In the genomic region with DNA sequence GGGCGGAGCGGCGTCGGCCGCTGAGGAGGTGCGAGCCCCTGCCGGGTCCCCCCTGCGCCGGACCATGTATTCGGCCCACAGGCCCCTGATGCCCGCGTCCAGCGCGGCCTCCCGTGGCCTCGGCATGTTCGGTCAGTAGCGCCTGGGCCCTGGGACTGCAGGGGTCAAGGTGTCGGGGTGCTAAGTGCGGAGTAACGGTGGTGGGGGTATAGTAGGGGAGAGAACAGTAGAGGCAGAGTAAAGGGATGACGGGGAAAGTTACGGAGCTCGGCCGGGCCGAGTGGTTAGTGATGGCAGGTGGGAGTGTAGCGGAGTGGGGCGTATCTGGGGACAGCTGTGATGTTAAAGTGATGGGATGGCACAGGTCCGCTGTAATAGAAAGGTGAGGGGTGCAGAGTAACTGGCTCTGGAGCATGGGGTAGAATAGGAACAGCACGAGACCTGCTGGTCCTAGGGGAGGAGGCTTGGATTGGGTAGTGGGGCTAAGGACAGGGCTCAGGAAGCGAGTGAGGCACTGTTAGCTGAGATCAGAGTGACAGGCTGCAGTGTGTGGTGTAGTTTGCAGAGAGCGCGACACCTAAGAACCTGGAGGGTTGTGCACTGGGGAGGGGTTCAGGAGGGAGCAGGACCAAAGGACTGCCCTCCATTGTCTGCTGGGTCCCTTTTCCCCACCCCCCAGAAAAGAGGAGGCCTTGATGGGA, we compare ENCODE assay signal across 9 cellular contexts. TPM values are rescaled to one million over a fixed set of nuclear protein-coding genes. Genes with fewer than 3 reads are reported as not detected.
DNase-seq lines count a peak whose midpoint lies in the region; ATAC-seq and TF ChIP-seq lines count a peak whose summit lies in the region.
"Had no signal": no experiment of that assay in that cellular context is flagged by ENCODE, and none has a peak within 500 bp of the region (broad histone marks: within the 10 kb centered on the region; RNA-seq: fewer than 3 reads in every experiment).

No MANE protein-coding gene starts in this region.

- peak overlapping the region; percentile 15 for H3K9ac ChIP-seq in H9 (ENCODE audit: extremely low read depth, insufficient read length, low read length)

- no peak overlapping the region for H3K27ac ChIP-seq in H9 (ENCODE audit: insufficient read length, low read depth, low read length)
- peak overlapping the region; percentile 71 for H3K27ac ChIP-seq in cardiac muscle cell
- H3K27ac ChIP-seq in sigmoid colon: peak overlapping the region; percentile 84 to 94 (median 92)

- H2BK5ac ChIP-seq in H9 (ENCODE audit: insufficient read length, low read length): no peak overlapping the region

- no peaks in the 10 kb centered on the region for H3K9me3 Mint-ChIP-seq in H9
- H3K9me3 Mint-ChIP-seq in activated CD8-positive, alpha-beta memory T cell treated with anti-CD3 and anti-CD28 coated beads, Interleukin-2, amount 10 ng/mL, durations not matched to agents 7 days and 5 days (ENCODE audit: low read depth): no peaks in the 10 kb centered on the region

- no peak overlapping the region for H3K23ac ChIP-seq in H9 (ENCODE audit: insufficient read length, low read depth, low read length)

- H3K56ac ChIP-seq in H9 (ENCODE audit: insufficient read length, low read depth, low read length): no peak overlapping the region

- intact Hi-C loops in sigmoid colon (cut with DNase I): loop anchor here (2.0 kb wide), 1 partner anchor 64 kb away; a partner anchor contains a TSS

- TF ChIP-seq POLR2A in sigmoid colon (IDR thresholded peaks at IDR 0.05) (no peak), GM18505 (IDR thresholded peaks at IDR 0.05; ENCODE audit: borderline replicate concordance, extremely low read depth, insufficient read depth, insufficient read length) (no peak)

- DNase-seq in AG04449 (ENCODE audit: low read depth, low spot score) (no peak), H9 (peak; percentile 35), cardiac muscle cell (ENCODE audit: low read depth in 1 of 2, low spot score in 1 of 2) (peak in 1 of 2 donors; percentile 38), sigmoid colon (peak; percentile 79), GM13976 (ENCODE audit: low spot score) (no peak)
- DNase-seq in activated CD8-positive, alpha-beta memory T cell treated with anti-CD3 and anti-CD28 coated beads, Interleukin-2, amount 10 ng/mL, durations not matched to agents 7 days and 5 days: peak; percentile 59
- no peak for DNase-seq in stimulated activated CD8-positive, alpha-beta memory T cell treated with anti-CD3 and anti-CD28 coated beads, Interleukin-4, amount 100 ng/mL, for 48 hours

- H3K4me1 ChIP-seq in H9 (ENCODE audit: insufficient read depth, low read length): peaks cover 8% of the 10 kb centered on the region; the same call in 1 of the 2 replicates
- H3K4me1 ChIP-seq in cardiac muscle cell (ENCODE audit: low read depth): peaks cover 31% of the 10 kb centered on the region
- H3K4me1 ChIP-seq in sigmoid colon: peaks cover 0 to 60% (median 51%) of the 10 kb centered on the region in 4 donors

- CTCF ChIA-PET in AG04449 (lab: Yijun Ruan, JAX): interaction anchor here (1.0 to 5.1 kb wide), 6 partner anchors 8 to 45 kb away, joined by 3 to 48 read pairs (median 4); no protein-coding TSS in a partner anchor
- CTCF ChIA-PET in activated CD8-positive, alpha-beta memory T cell treated with anti-CD3 and anti-CD28 coated beads, Interleukin-2, amount 10 ng/mL, durations not matched to agents 7 days and 5 days (lab: Charles Lee): interaction anchor here (0.8 to 1.3 kb wide), 7 partner anchors 11 to 176 kb away, joined by 3 to 7 read pairs (median 3); no protein-coding TSS in a partner anchor

- H3K23me2 ChIP-seq in H9 (ENCODE audit: insufficient read length, low read depth, low read length, poor library complexity, severe bottlenecking): peaks cover 19% of the 10 kb centered on the region

- H3K4me3 Mint-ChIP-seq in H9: peak overlapping the region; percentile 82 to 89
- H3K4me3 Mint-ChIP-seq in activated CD8-positive, alpha-beta memory T cell treated with anti-CD3 and anti-CD28 coated beads, Interleukin-2, amount 10 ng/mL, durations not matched to agents 7 days and 5 days: peak overlapping the region; percentile 79

- TF ChIP-seq CTCF in AG04449 (IDR thresholded peaks at IDR 0.05; ENCODE audit: insufficient read depth, low read length, missing control alignments) (no peak), H9 (conservative IDR thresholded peaks at IDR 0.05) (no peak), cardiac muscle cell (IDR thresholded peaks at IDR 0.05; ENCODE audit: low read depth, low read length) (no peak), sigmoid colon (IDR thresholded peaks at IDR 0.05) (no peak), GM13976 (IDR thresholded peaks at IDR 0.05; ENCODE audit: borderline replicate concordance, control extremely low read depth, extremely low read depth, insufficient read depth, missing control alignments) (no peak)

- no peak overlapping the region for H4K8ac ChIP-seq in H9 (replicated peaks; ENCODE audit: insufficient read length, low read depth, low read length)

- no peaks in the 10 kb centered on the region for H3K9me3 ChIP-seq in H9 (ENCODE audit: control insufficient read depth, low read depth, low read length)
- no peaks in the 10 kb centered on the region for H3K9me3 ChIP-seq in cardiac muscle cell (ENCODE audit: low read depth)
- H3K9me3 ChIP-seq in sigmoid colon: no peaks in the 10 kb centered on the region
- H3K9me3 ChIP-seq: mucosa of descending colon had no signal

- no peak for ATAC-seq in activated CD8-positive, alpha-beta memory T cell treated with anti-CD3 and anti-CD28 coated beads, Interleukin-2, amount 10 ng/mL, durations not matched to agents 7 days and 5 days
- no peak for ATAC-seq in GM18505 (IDR thresholded peaks at IDR 0.05; ENCODE audit: unreplicated experiment)

- peak overlapping the region; percentile 69 for H3K4me3 ChIP-seq in AG04449 (ENCODE audit: low read depth, low read length)
- peak overlapping the region; percentile 82 for H3K4me3 ChIP-seq in cardiac muscle cell
- peak overlapping the region; percentile 57 to 76 (median 70) for H3K4me3 ChIP-seq in sigmoid colon

- H4K20me1 ChIP-seq in H9 (ENCODE audit: control insufficient read depth, insufficient read depth, insufficient read length): peaks cover 3% of the 10 kb centered on the region

- H3K4me1 Mint-ChIP-seq in H9: peaks cover 26 to 35% of the 10 kb centered on the region in 2 experiments
- peaks cover 18% of the 10 kb centered on the region for H3K4me1 Mint-ChIP-seq in activated CD8-positive, alpha-beta memory T cell treated with anti-CD3 and anti-CD28 coated beads, Interleukin-2, amount 10 ng/mL, durations not matched to agents 7 days and 5 days

- H2AFZ ChIP-seq in H9 (ENCODE audit: low read length): no peak overlapping the region

- H2BK12ac ChIP-seq in H9 (ENCODE audit: insufficient read length, low read depth, low read length): no peak overlapping the region

- H3K18ac ChIP-seq in H9 (ENCODE audit: insufficient read length, low read depth, low read length): no peak overlapping the region

- no peaks in the 10 kb centered on the region; the same call in 1 of the 2 replicates for H3K27me3 Mint-ChIP-seq in H9 (ENCODE audit: low read depth)
- no peaks in the 10 kb centered on the region for H3K27me3 Mint-ChIP-seq in activated CD8-positive, alpha-beta memory T cell treated with anti-CD3 and anti-CD28 coated beads, Interleukin-2, amount 10 ng/mL, durations not matched to agents 7 days and 5 days

- H3K14ac ChIP-seq in H9 (ENCODE audit: insufficient read depth, low read length): 0 out of 2 replicates have a peak overlapping the region, but pooled peaks have one; percentile 21

- in situ Hi-C loops in GM13976 (cut with MboI; ENCODE audit: low sequenced_read_pairs, unreplicated experiment): no loop called here

- H3K4ac ChIP-seq in H9 (ENCODE audit: low read depth, low read length): no peak overlapping the region

- no peak overlapping the region for H2AK5ac ChIP-seq in H9 (ENCODE audit: insufficient read length, low read length)

- H4K5ac ChIP-seq in H9 (ENCODE audit: insufficient read length, low read depth, low read length): no peak overlapping the region

- H3K4me2 ChIP-seq in H9 (ENCODE audit: insufficient read depth, insufficient read length, low read length): peak overlapping the region; percentile 83

- H2BK120ac ChIP-seq in H9 (ENCODE audit: low read depth, low read length, poor library complexity, severe bottlenecking): no peak overlapping the region

- H2BK20ac ChIP-seq in H9 (ENCODE audit: low read depth, low read length, poor library complexity, severe bottlenecking): no peak overlapping the region

- no peak overlapping the region for H4K91ac ChIP-seq in H9 (ENCODE audit: insufficient read length, low read depth, low read length)

- peaks cover 11% of the 10 kb centered on the region for H3K79me1 ChIP-seq in H9 (ENCODE audit: insufficient read depth, low read depth, low read length, poor library complexity, severe bottlenecking)

- POLR2A ChIA-PET in AG04449 (lab: Yijun Ruan, JAX): interaction anchor here (1.9 kb wide), 1 partner anchor 14 kb away, joined by 6 read pairs; no protein-coding TSS in a partner anchor

- H3K36me3 Mint-ChIP-seq in H9 (ENCODE audit: insufficient read depth in 1 of 3, low read depth in 3 of 3): peaks cover 10 to 32% (median 31%) of the 10 kb centered on the region in 3 experiments
- peaks cover 6% of the 10 kb centered on the region for H3K36me3 Mint-ChIP-seq in activated CD8-positive, alpha-beta memory T cell treated with anti-CD3 and anti-CD28 coated beads, Interleukin-2, amount 10 ng/mL, durations not matched to agents 7 days and 5 days

- peaks cover 3% of the 10 kb centered on the region; the same call in 1 of the 2 replicates for H3K79me2 ChIP-seq in H9 (ENCODE audit: insufficient read depth, low read length)

- peak overlapping the region in 1 of 3 experiments; percentile 19; a peak in 2 of 7 replicates for H3K27ac Mint-ChIP-seq in H9
- H3K27ac Mint-ChIP-seq in activated CD8-positive, alpha-beta memory T cell treated with anti-CD3 and anti-CD28 coated beads, Interleukin-2, amount 10 ng/mL, durations not matched to agents 7 days and 5 days: peak overlapping the region; percentile 73

- no peak for TF ChIP-seq EP300 in sigmoid colon (IDR thresholded peaks at IDR 0.05)

- no peak overlapping the region for H2BK15ac ChIP-seq in H9 (ENCODE audit: low read depth, low read length)

- H3K27me3 ChIP-seq in H9 (ENCODE audit: insufficient read depth, low read length): no peaks in the 10 kb centered on the region
- H3K27me3 ChIP-seq in cardiac muscle cell: no peaks in the 10 kb centered on the region
- no peaks in the 10 kb centered on the region for H3K27me3 ChIP-seq in sigmoid colon

- no peak overlapping the region for H3T11ph ChIP-seq in H9 (ENCODE audit: low read length)

- no CpG with 5 or more reads among the region's 33 CpGs for WGBS in H9 (ENCODE audit: extremely low coverage, insufficient read length, low lambda C conversion rate)
- 4 to 8% methylated on average over 33 of the region's 33 CpGs for WGBS in sigmoid colon, 2 donors

- H3K36me3 ChIP-seq in cardiac muscle cell (peaks cover 21% of the 10 kb centered on the region), sigmoid colon (peaks cover 5 to 31% (median 27%) of the 10 kb centered on the region in 4 donors)

RNA-seq across cellular contexts. Expression of a gene that starts 15.7 kb away (rescaled TPM):
- total RNA-seq in H9 (2021) (54.0 and 56.0 TPM in 2 replicates), cardiac muscle cell (55.5 and 62.9 TPM in 2 replicates), sigmoid colon (10 to 100 TPM; 16.0 to 31.3 (median 24.9) TPM)
- 10 to 100 TPM; 67.3 to 77.3 TPM for total RNA-seq in activated CD8-positive, alpha-beta memory T cell treated with anti-CD3 and anti-CD28 coated beads, Interleukin-2, amount 10 ng/mL, durations not matched to agents 7 days and 5 days
- polyA plus RNA-seq in cardiac muscle cell (18.1 and 18.7 TPM in 2 replicates), sigmoid colon (10 to 100 TPM in 2 of 3 donors, 1 to 10 TPM in 1; 8.4 to 42.1 (median 17.3) TPM)

RNA-seq across cellular contexts. Expression of a gene that starts 17.1 kb away (rescaled TPM):
- total RNA-seq in H9 (2021) (2.9 and 3.2 TPM in 2 replicates), cardiac muscle cell (1.3 and 1.4 TPM in 2 replicates), sigmoid colon (not detected)
- total RNA-seq in activated CD8-positive, alpha-beta memory T cell treated with anti-CD3 and anti-CD28 coated beads, Interleukin-2, amount 10 ng/mL, durations not matched to agents 7 days and 5 days: 1 to 10 TPM in 1 of 2 experiments, under 1 TPM in 1; 0.89 to 1.1 TPM
- polyA plus RNA-seq in cardiac muscle cell (0.16 and 2.9 TPM in 2 replicates), sigmoid colon (under 1 TPM in 2 of 3 donors, not detected in 1; 0.69 to 0.79 TPM)

RNA-seq across cellular contexts. Expression of a gene that starts 17.6 kb away (rescaled TPM):
- total RNA-seq in H9 (2021): 109 and 113 TPM in 2 replicates
- 10 to 100 TPM; 38.0 to 38.9 TPM for total RNA-seq in activated CD8-positive, alpha-beta memory T cell treated with anti-CD3 and anti-CD28 coated beads, Interleukin-2, amount 10 ng/mL, durations not matched to agents 7 days and 5 days
- total RNA-seq in cardiac muscle cell: 91.2 and 144 TPM in 2 replicates
- 87.9 and 131 TPM in 2 replicates for polyA plus RNA-seq in cardiac muscle cell
- total RNA-seq in sigmoid colon: 1 to 10 TPM; 5.6 to 8.6 (median 6.0) TPM
- polyA plus RNA-seq in sigmoid colon: 10 to 100 TPM; 27.0 to 44.3 (median 27.7) TPM

RNA-seq across cellular contexts. Expression of a gene that starts 28.3 kb away (rescaled TPM):
- 2.8 and 4.5 TPM in 2 replicates for total RNA-seq in H9 (2021)
- 1 to 10 TPM in 1 of 2 experiments, under 1 TPM in 1; 0.15 to 1.1 TPM for total RNA-seq in activated CD8-positive, alpha-beta memory T cell treated with anti-CD3 and anti-CD28 coated beads, Interleukin-2, amount 10 ng/mL, durations not matched to agents 7 days and 5 days
- 0.18 and 3.7 TPM in 2 replicates for total RNA-seq in cardiac muscle cell
- 0.47 and 3.8 TPM in 2 replicates for polyA plus RNA-seq in cardiac muscle cell
- 1 to 10 TPM in 1 of 4 donors, under 1 TPM in 2, not detected in 1; 0.54 to 4.4 (median 0.71) TPM for total RNA-seq in sigmoid colon
- under 1 TPM in 1 of 3 donors, not detected in 2; 0.58 TPM for polyA plus RNA-seq in sigmoid colon

RNA-seq across cellular contexts. Expression of a gene that starts 29.9 kb away (rescaled TPM):
- total RNA-seq in H9 (2021): 120 and 126 TPM in 2 replicates
- total RNA-seq in activated CD8-positive, alpha-beta memory T cell treated with anti-CD3 and anti-CD28 coated beads, Interleukin-2, amount 10 ng/mL, durations not matched to agents 7 days and 5 days: 10 to 100 TPM; 43.5 to 58.7 TPM
- 97.6 and 108 TPM in 2 replicates for total RNA-seq in cardiac muscle cell
- 25.1 and 25.4 TPM in 2 replicates for polyA plus RNA-seq in cardiac muscle cell
- total RNA-seq in sigmoid colon: 10 to 100 TPM; 18.9 to 39.3 (median 25.6) TPM
- polyA plus RNA-seq in sigmoid colon: 10 to 100 TPM; 18.6 to 42.8 (median 23.6) TPM

Comparison
In these comparisons a context has a peak if more than half of its experiments do, and no peak if none do; other contexts are left out.
1. DNase-seq: peak in H9 (single experiment), activated CD8-positive, alpha-beta memory T cell treated with anti-CD3 and anti-CD28 coated beads, Interleukin-2, amount 10 ng/mL, durations not matched to agents 7 days and 5 days (single experiment) and sigmoid colon (single experiment); none in AG04449 (single experiment), GM13976 (single experiment) and stimulated activated CD8-positive, alpha-beta memory T cell treated with anti-CD3 and anti-CD28 coated beads, Interleukin-4, amount 100 ng/mL, for 48 hours (single experiment).
2. Peak in every context shown above with its lines, with median percentiles within 50 percentile points of each other: H3K4me3 ChIP-seq.